1 cellular context compared by ENCODE assay signal in the genomic region with DNA sequence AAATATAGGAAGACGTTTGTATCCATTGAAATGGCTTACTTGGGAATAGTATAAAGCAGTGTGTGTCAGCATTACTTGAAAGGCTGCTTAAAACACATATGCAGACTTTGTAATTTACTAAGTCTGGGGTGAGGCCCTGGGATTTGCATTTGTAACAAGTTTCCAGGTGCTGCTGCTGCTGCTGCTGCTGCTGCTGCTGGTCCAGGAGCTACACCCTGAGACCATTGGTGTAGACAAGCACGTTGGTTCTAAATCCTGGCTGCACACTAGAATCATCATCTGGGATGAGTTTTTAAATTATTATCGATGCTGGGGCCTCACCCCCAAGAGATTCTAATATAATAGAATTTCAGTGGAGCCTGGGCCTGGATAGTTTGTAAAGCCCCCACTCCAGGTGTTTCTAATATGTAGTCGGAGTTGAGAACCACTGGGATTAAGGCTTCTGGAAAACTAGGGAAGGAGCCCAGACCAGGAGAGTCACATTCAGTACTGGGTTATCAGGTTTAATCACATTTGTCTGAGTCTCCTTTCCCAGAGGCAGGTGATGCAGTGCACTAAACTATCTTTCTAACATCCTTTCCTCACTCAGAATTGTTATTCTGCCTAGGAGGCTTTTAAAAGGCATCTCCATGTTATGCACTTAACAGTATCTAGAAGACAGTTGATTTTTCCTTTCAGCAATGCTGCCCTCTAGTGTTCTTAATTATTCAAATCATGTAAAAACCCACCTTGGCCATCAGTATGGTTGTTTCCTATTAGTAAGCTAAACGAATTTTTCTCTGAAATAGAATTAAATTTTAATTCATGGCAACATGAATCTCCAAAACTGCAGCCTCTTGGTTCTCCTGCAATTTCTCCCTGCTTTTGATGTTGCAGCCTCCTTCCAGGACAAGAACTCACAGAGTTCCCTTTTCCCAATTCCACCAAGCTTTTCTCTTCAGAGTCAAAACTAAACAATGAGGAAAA.
TF ChIP-seq lines count a peak whose summit lies in the region.

No MANE protein-coding gene starts in this region.

TF ChIP-seq in HEK293T, 16 proteins besides CTCF, POLR2A, EP300 and RAD21 (continued from another document):
- TF ChIP-seq FOXK2 (IDR thresholded peaks at IDR 0.05) (no peak), HDGF (IDR thresholded peaks at IDR 0.05; ENCODE audit: borderline replicate concordance) (no peak), ELF4 (IDR thresholded peaks at IDR 0.05) (no peak)
